ENCODE assay signal across 34 cellular contexts in the genomic region with DNA sequence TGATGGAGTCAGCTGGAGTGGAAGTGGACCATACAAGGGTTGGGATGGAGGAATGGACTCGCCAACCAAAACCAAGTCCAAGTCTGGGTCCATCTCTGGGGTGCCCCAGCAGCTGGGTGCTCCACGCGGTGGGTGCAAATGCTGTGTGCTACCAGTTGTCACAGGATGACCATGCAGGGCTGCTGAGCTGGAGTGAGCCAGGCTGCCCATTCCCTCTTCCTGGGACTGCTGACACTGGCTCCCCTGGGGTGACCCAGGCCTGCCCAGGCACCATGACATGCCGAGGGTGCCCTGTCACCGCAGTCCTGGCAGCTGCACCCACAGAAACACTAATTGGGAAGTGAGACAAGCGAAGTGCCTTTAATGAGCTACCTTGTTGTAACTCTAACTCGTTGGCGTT.
DNase-seq lines count a peak whose midpoint lies in the region; ATAC-seq and TF ChIP-seq lines count a peak whose summit lies in the region.
"Had no signal": no experiment of that assay in that cellular context is flagged by ENCODE, and none has a peak within 500 bp of the region (broad histone marks: within the 10 kb centered on the region; RNA-seq: fewer than 3 reads in every experiment).

No MANE protein-coding gene starts in this region.

- DNase-seq in cardiac septum (ENCODE audit: low spot score) (peak; percentile 53), heart right ventricle (no peak), coronary artery (ENCODE audit: low spot score) (peak; percentile 29), neuronal stem cell (ENCODE audit: low spot score) (no peak), type B pancreatic cell (ENCODE audit: extremely low spot score, unreplicated experiment) (peak; percentile 62), NCI-H2029 treated with DMSO at 0.1 percent for 48 hours (lab: John Stamatoyannopoulos, UW) (no peak)
- DNase-seq in activated naive CD4-positive, alpha-beta T cell treated with anti-CD3 and anti-CD28 coated beads, Interleukin-2, amount 50 U/mL, for 16 hours = no peak
- DNase-seq in stimulated activated CD4-positive, alpha-beta T cell treated with anti-CD3 and anti-CD28 coated beads, Interleukin-15, amount 100 ng/mL, for 24 hours = no peak
- DNase-seq: ACHN; activated CD4-positive, alpha-beta T cell treated with anti-CD3 and anti-CD28 coated beads, Interleukin-2, amount 50 U/mL, for 4 hours; activated CD8-positive, alpha-beta memory T cell treated with anti-CD3 and anti-CD28 coated beads, Interleukin-2, amount 10 ng/mL, durations not matched to agents 7 days and 5 days; DMS 273 treated with DMSO at 0.1 percent for 48 hours; effector CD8-positive, alpha-beta T cell; immature natural killer cell; mesendoderm; naive thymus-derived CD4-positive, alpha-beta T cell; NCI-H146; NCI-H2107; NCI-H446; NCI-H82; OCI-M1; SK-N-SH; stimulated activated CD4-positive, alpha-beta T cell treated with anti-CD3 and anti-CD28 coated beads, Interleukin-2, amount 100 ng/mL, for 24 hours; stimulated activated naive CD8-positive, alpha-beta T cell treated with anti-CD3 and anti-CD28 coated beads, Interleukin-15, Interleukin-2, amounts not matched to agents 100 U/mL and 50 U/mL, for 24 hours had no signal

- no peak overlapping the region for H3K4me3 Mint-ChIP-seq in type B pancreatic cell
- H3K4me3 Mint-ChIP-seq: activated B cell treated with CpG ODN at 0.5 μM for 24 hours; activated CD8-positive, alpha-beta memory T cell treated with anti-CD3 and anti-CD28 coated beads, Interleukin-2, amount 10 ng/mL, durations not matched to agents 7 days and 5 days; activated naive CD4-positive, alpha-beta T cell treated with anti-CD3 and anti-CD28 coated beads, Interleukin-2, amount 50 U/mL, for 24 hours; B cell; GM23338; immature natural killer cell; naive thymus-derived CD4-positive, alpha-beta T cell had no signal

- no peak overlapping the region for H2AFZ ChIP-seq in neuronal stem cell (ENCODE audit: low read length)
- H2AFZ ChIP-seq: GM23338 had no signal

- no peaks in the 10 kb centered on the region for H3K9me3 ChIP-seq in heart right ventricle
- no peaks in the 10 kb centered on the region for H3K9me3 ChIP-seq in neuronal stem cell (replicated peaks in 1 of 2; ENCODE audit: control insufficient read depth in 2 of 2, insufficient read depth in 1 of 2, low read depth in 1 of 2, low read length in 2 of 2)
- H3K9me3 ChIP-seq: ovary, SK-N-SH, thoracic aorta had no signal

- H3K27me3 ChIP-seq in heart right ventricle = peaks cover 7 to 60% (median 41%) of the 10 kb centered on the region in 7 donors
- H3K27me3 ChIP-seq in neuronal stem cell (ENCODE audit: control insufficient read depth in 3 of 3, insufficient read depth in 3 of 3, low read depth in 1 of 3, low read length in 3 of 3) = peaks cover 0 to 8% (median 0%) of the 10 kb centered on the region in 3 experiments
- H3K27me3 ChIP-seq: ovary had no signal

- no peak overlapping the region for H3K4ac ChIP-seq in neuronal stem cell (ENCODE audit: low read length)

- H3K4me1 ChIP-seq in heart right ventricle = peaks cover 1 to 7% (median 3%) of the 10 kb centered on the region in 9 donors
- H3K4me1 ChIP-seq in neuronal stem cell (ENCODE audit: control insufficient read depth in 2 of 2, insufficient read depth in 1 of 2, low read depth in 1 of 2, low read length in 2 of 2) = peaks cover 8 to 26% of the 10 kb centered on the region in 2 donors

- H4K91ac ChIP-seq in neuronal stem cell (ENCODE audit: low read depth, low read length, poor library complexity) = no peak overlapping the region

- 78 to 82% methylated on average over 8 of the region's 8 CpGs for WGBS in heart right ventricle, 2 donors
- WGBS in neuronal stem cell (ENCODE audit: extremely low coverage in 2 of 2, insufficient read length in 2 of 2, insufficient replicate concordance in 1 of 2), 2 donors = no CpG with 5 or more reads among the region's 8 CpGs

- H4K8ac ChIP-seq in neuronal stem cell (ENCODE audit: low read depth, low read length) = no peak overlapping the region

- H3K9ac ChIP-seq in neuronal stem cell (ENCODE audit: low read depth, low read length, poor library complexity) = no peak overlapping the region
- H3K9ac ChIP-seq: SK-N-SH had no signal

- H3K18ac ChIP-seq in neuronal stem cell (ENCODE audit: low read length) = no peak overlapping the region

- peak overlapping the region; percentile 6 for H3K14ac ChIP-seq in neuronal stem cell (ENCODE audit: low read length)

- H2AK5ac ChIP-seq in neuronal stem cell (ENCODE audit: low read depth, low read length) = no peak overlapping the region

- H3K27me3 Mint-ChIP-seq in type B pancreatic cell = peaks cover 63% of the 10 kb centered on the region

- H3K4me1 Mint-ChIP-seq in type B pancreatic cell (ENCODE audit: unreplicated experiment) = no peaks in the 10 kb centered on the region
- H3K4me1 Mint-ChIP-seq: GM23338 had no signal

- TF ChIP-seq CTCF in heart right ventricle (IDR thresholded peaks at IDR 0.05) (no peak), coronary artery (IDR thresholded peaks at IDR 0.05) (no peak), type B pancreatic cell (conservative IDR thresholded peaks at IDR 0.05) (no peak)

- H3K9me3 Mint-ChIP-seq in type B pancreatic cell = no peaks in the 10 kb centered on the region
- H3K9me3 Mint-ChIP-seq: activated B cell treated with CpG ODN at 0.5 μM for 24 hours; activated naive CD4-positive, alpha-beta T cell treated with anti-CD3 and anti-CD28 coated beads, Interleukin-2, amount 50 U/mL, for 24 hours; GM23338; IgD-negative memory B cell; immature natural killer cell had no signal

- no peak overlapping the region for H2BK120ac ChIP-seq in neuronal stem cell (ENCODE audit: low read depth, low read length)

- H3K36me3 ChIP-seq in heart right ventricle = no peaks in the 10 kb centered on the region
- no peaks in the 10 kb centered on the region for H3K36me3 ChIP-seq in neuronal stem cell (replicated peaks in 1 of 2; ENCODE audit: control insufficient read depth in 2 of 2, insufficient read depth in 2 of 2, low read length in 2 of 2)
- H3K36me3 ChIP-seq: ovary, thoracic aorta had no signal

- no peak overlapping the region for H3K4me2 ChIP-seq in neuronal stem cell (ENCODE audit: insufficient read depth, low read length, poor library complexity, severe bottlenecking)
- H3K4me2 ChIP-seq: GM23338, SK-N-SH, smooth muscle cell had no signal

- H3K27ac ChIP-seq in heart right ventricle (no peak overlapping the region), coronary artery (no peak overlapping the region), neuronal stem cell (replicated peaks; ENCODE audit: low read length) (no peak overlapping the region)
- H3K27ac ChIP-seq: epithelial cell of prostate, ovary, thoracic aorta had no signal

- no peak for ATAC-seq in heart right ventricle
- ATAC-seq: activated CD8-positive, alpha-beta memory T cell treated with anti-CD3 and anti-CD28 coated beads, Interleukin-2, amount 10 ng/mL, durations not matched to agents 7 days and 5 days; GM23338; left lobe of liver; naive thymus-derived CD4-positive, alpha-beta T cell; stimulated activated naive CD8-positive, alpha-beta T cell treated with anti-CD3 and anti-CD28 coated beads, Interleukin-15, Interleukin-2, amounts not matched to agents 100 U/mL and 50 U/mL, for 24 hours had no signal

- no peak overlapping the region for H2BK12ac ChIP-seq in neuronal stem cell (ENCODE audit: low read length)

- no peak overlapping the region for H3K4me3 ChIP-seq in heart right ventricle
- H3K4me3 ChIP-seq in coronary artery = no peak overlapping the region
- H3K4me3 ChIP-seq in neuronal stem cell (ENCODE audit: low read length in 2 of 2) = peak overlapping the region in 1 of 2 donors; percentile 28
- H3K4me3 ChIP-seq: GM23338, ovary, smooth muscle cell, thoracic aorta had no signal

- no peak overlapping the region for H2BK5ac ChIP-seq in neuronal stem cell (ENCODE audit: low read length)

- no peak overlapping the region for H2BK15ac ChIP-seq in neuronal stem cell (ENCODE audit: low read length)

- no peaks in the 10 kb centered on the region for H3K36me3 Mint-ChIP-seq in type B pancreatic cell
- H3K36me3 Mint-ChIP-seq: activated CD8-positive, alpha-beta memory T cell treated with anti-CD3 and anti-CD28 coated beads, Interleukin-2, amount 10 ng/mL, durations not matched to agents 7 days and 5 days; activated naive CD4-positive, alpha-beta T cell treated with anti-CD3 and anti-CD28 coated beads, Interleukin-2, amount 50 U/mL, for 24 hours; IgD-negative memory B cell had no signal

- H3K23ac ChIP-seq in neuronal stem cell (ENCODE audit: low read depth, low read length, poor library complexity) = no peak overlapping the region

- H3K79me1 ChIP-seq in neuronal stem cell (ENCODE audit: low read depth, low read length) = no peaks in the 10 kb centered on the region

- intact Hi-C loops in cardiac septum (cut with DNase I) (no loop called here), heart right ventricle (cut with DNase I) (loop anchor here in 6 of 10 donors (10.0 kb wide), 4 partner anchors 456 to 926 kb away; a partner anchor contains a TSS)

- no peak overlapping the region for H3K27ac Mint-ChIP-seq in type B pancreatic cell
- H3K27ac Mint-ChIP-seq: activated B cell treated with CpG ODN at 0.5 μM for 24 hours; activated CD8-positive, alpha-beta memory T cell treated with anti-CD3 and anti-CD28 coated beads, Interleukin-2, amount 10 ng/mL, durations not matched to agents 7 days and 5 days; activated naive CD4-positive, alpha-beta T cell treated with anti-CD3 and anti-CD28 coated beads, Interleukin-2, amount 50 U/mL, for 24 hours; B cell; GM23338; IgD-negative memory B cell; immature natural killer cell; naive thymus-derived CD4-positive, alpha-beta T cell had no signal

Comparison
In these comparisons a context has a peak if more than half of its experiments do, and no peak if none do; other contexts are left out.
1. DNase-seq: peak in cardiac septum (single experiment), coronary artery (single experiment) and type B pancreatic cell (single experiment); none in heart right ventricle (0 of 2), neuronal stem cell (single experiment), activated naive CD4-positive, alpha-beta T cell treated with anti-CD3 and anti-CD28 coated beads, Interleukin-2, amount 50 U/mL, for 16 hours (single experiment), stimulated activated CD4-positive, alpha-beta T cell treated with anti-CD3 and anti-CD28 coated beads, Interleukin-15, amount 100 ng/mL, for 24 hours (single experiment) and NCI-H2029 treated with DMSO at 0.1 percent for 48 hours (single experiment).